In the genomic region with DNA sequence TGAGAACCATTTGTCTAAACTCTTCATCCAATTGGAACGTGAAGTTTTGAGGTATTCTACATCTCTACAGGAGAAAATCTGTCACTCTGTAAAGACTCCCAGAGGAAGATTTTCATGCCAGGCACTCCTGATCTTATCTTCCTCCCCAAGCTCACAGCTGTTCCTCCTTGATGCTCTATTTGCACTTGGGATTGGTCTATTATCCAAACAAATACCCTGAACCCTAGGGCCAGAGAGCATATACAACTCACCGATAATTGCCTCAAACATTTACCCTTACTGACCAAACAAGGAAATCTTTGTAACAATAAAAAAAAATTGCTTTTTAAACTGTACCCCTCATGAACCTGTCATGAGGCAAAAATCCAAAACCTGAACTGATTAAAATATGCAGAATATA, we compare ENCODE assay signal across 15 cellular contexts.
DNase-seq lines count a peak whose midpoint lies in the region; TF ChIP-seq lines count a peak whose summit lies in the region.
"Had no signal": no experiment of that assay in that cellular context is flagged by ENCODE, and none has a peak within 500 bp of the region (broad histone marks: within the 10 kb centered on the region; RNA-seq: fewer than 3 reads in every experiment).

No MANE protein-coding gene starts in this region.

- peaks cover 19% of the 10 kb centered on the region for H3K27me3 Mint-ChIP-seq in endodermal cell (ENCODE audit: insufficient read depth)

- no peaks in the 10 kb centered on the region for H3K36me3 Mint-ChIP-seq in endodermal cell (ENCODE audit: low read depth)
- H3K36me3 Mint-ChIP-seq: CD8-positive, alpha-beta T cell had no signal

- H3K9ac ChIP-seq in endodermal cell (ENCODE audit: extremely low read depth, low read length, poor library complexity, severe bottlenecking): no peak overlapping the region
- H3K9ac ChIP-seq: BLaER1 had no signal

- no peaks in the 10 kb centered on the region for H3K4me1 ChIP-seq in endodermal cell (ENCODE audit: control insufficient read depth, insufficient read depth, low read length)
- H3K4me1 ChIP-seq in esophagus squamous epithelium: no peaks in the 10 kb centered on the region

- H3K36me3 ChIP-seq in endodermal cell (ENCODE audit: control insufficient read depth, insufficient read depth, low read length) (no peaks in the 10 kb centered on the region), esophagus squamous epithelium (no peaks in the 10 kb centered on the region)
- H3K36me3 ChIP-seq: BLaER1 had no signal

- DNase-seq in NCI-H1105 treated with DMSO at 0.1 percent for 48 hours (lab: John Stamatoyannopoulos, UW) (peak; percentile 2), NCI-H1105 (lab: John Stamatoyannopoulos, UW) (no peak), DMS 273 treated with DMSO at 0.1 percent for 48 hours (lab: John Stamatoyannopoulos, UW) (peak; percentile 1), NCI-H2081 treated with DMSO at 0.1 percent for 48 hours (lab: John Stamatoyannopoulos, UW) (peak; percentile 76), endodermal cell (no peak), esophagus squamous epithelium (lab: John Stamatoyannopoulos, UW) (no peak), kidney tubule cell (ENCODE audit: low spot score) (no peak)
- no peak for DNase-seq in activated effector memory CD4-positive, alpha-beta T cell treated with Interleukin-2 at 50 U/mL for 16 hours
- DNase-seq: CD8-positive, alpha-beta T cell; EL; NCI-H1694; NCI-H446 treated with DMSO at 0.1 percent for 48 hours; PC-9 had no signal

- H3K27ac Mint-ChIP-seq in endodermal cell: no peak overlapping the region
- H3K27ac Mint-ChIP-seq: CD8-positive, alpha-beta T cell; GM23338 had no signal

- intact Hi-C loops in esophagus squamous epithelium (cut with DNase I): no loop called here

- H3K9me3 ChIP-seq in endodermal cell (ENCODE audit: control insufficient read depth, low read length) (no peaks in the 10 kb centered on the region), esophagus squamous epithelium (no peaks in the 10 kb centered on the region)
- H3K9me3 ChIP-seq: BLaER1 had no signal

- peaks cover 25% of the 10 kb centered on the region for H3K4me1 Mint-ChIP-seq in endodermal cell
- H3K4me1 Mint-ChIP-seq: GM23338 had no signal

- no peak for TF ChIP-seq POLR2A in esophagus squamous epithelium (IDR thresholded peaks at IDR 0.05)

- H3K27ac ChIP-seq in endodermal cell (ENCODE audit: low read depth, low read length) (no peak overlapping the region), esophagus squamous epithelium (no peak overlapping the region)
- H3K27ac ChIP-seq: BLaER1, PC-9 had no signal

- peak overlapping the region; percentile 35 for H3K4me3 ChIP-seq in endodermal cell (ENCODE audit: low read length)
- no peak overlapping the region for H3K4me3 ChIP-seq in esophagus squamous epithelium
- H3K4me3 ChIP-seq: BLaER1, GM23338, PC-9 had no signal

- TF ChIP-seq CTCF in endodermal cell (conservative IDR thresholded peaks at IDR 0.05) (no peak), esophagus squamous epithelium (IDR thresholded peaks at IDR 0.05) (no peak)

- H3K4me3 Mint-ChIP-seq in endodermal cell: no peak overlapping the region
- H3K4me3 Mint-ChIP-seq: CD8-positive, alpha-beta T cell; GM23338 had no signal

- no peaks in the 10 kb centered on the region for H3K9me3 Mint-ChIP-seq in endodermal cell
- H3K9me3 Mint-ChIP-seq: CD8-positive, alpha-beta T cell; GM23338 had no signal

- H3K27me3 ChIP-seq in endodermal cell (ENCODE audit: control insufficient read depth, insufficient read depth, low read length, poor library complexity, severe bottlenecking): no peaks in the 10 kb centered on the region
- no peaks in the 10 kb centered on the region for H3K27me3 ChIP-seq in esophagus squamous epithelium

- 56 to 100% methylated on average over 1 to 2 of the region's 2 CpGs for WGBS in endodermal cell (ENCODE audit: insufficient coverage in 1 of 2, insufficient read length in 1 of 2), 2 experiments
- 63 to 79% methylated on average over 2 of the region's 2 CpGs for whole genome bisulfite sequencing in esophagus squamous epithelium, 2 donors

Comparison
In these comparisons a context has a peak if more than half of its experiments do, and no peak if none do; other contexts are left out.
1. DNase-seq: peak in NCI-H1105 treated with DMSO at 0.1 percent for 48 hours (single experiment), DMS 273 treated with DMSO at 0.1 percent for 48 hours (single experiment) and NCI-H2081 treated with DMSO at 0.1 percent for 48 hours (single experiment); none in NCI-H1105 (single experiment), endodermal cell (single experiment), activated effector memory CD4-positive, alpha-beta T cell treated with Interleukin-2 at 50 U/mL for 16 hours (single experiment), esophagus squamous epithelium (single experiment) and kidney tubule cell (single experiment).